Comparison of ENCODE assay signal across 10 cellular contexts in the genomic region with DNA sequence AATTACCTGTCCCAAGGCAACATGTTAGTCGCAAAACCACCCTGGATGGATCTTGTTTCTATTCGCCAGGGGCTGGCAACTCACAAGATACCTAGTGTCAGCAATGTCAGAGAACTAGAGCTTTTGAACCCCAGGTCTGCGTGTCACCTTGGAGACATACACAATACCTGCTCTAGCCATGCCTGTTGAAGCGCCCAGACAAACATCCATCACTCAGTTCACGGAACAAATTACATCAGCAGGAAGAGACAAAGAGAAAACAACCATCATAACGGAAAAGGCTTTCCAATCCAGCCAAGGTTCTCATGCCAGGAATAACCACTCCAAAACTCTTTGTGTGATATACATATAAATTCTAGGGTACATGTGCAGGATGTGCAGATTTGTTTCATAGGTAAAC. TPM values are rescaled to one million over a fixed set of nuclear protein-coding genes. Genes with fewer than 3 reads are reported as not detected.
DNase-seq lines count a peak whose midpoint lies in the region; ATAC-seq, FAIRE-seq and TF ChIP-seq lines count a peak whose summit lies in the region.
"Had no signal": no experiment of that assay in that cellular context is flagged by ENCODE, and none has a peak within 500 bp of the region (broad histone marks: within the 10 kb centered on the region; RNA-seq: fewer than 3 reads in every experiment).

No MANE protein-coding gene starts in this region.

- WGBS in pancreas, 2 donors: 65 to 72% methylated on average over 6 of the region's 6 CpGs

- intact Hi-C loops in activated T-helper 2 cell treated with anti-CD3 and anti-CD28 coated beads, Interferon-gamma antibody, Interleukin-2, Interleukin-4, amounts not matched to agents 10 μg/mL and 5 μg/mL and 100 μg/mL, durations not matched to agents 14 hours and 24 hours and 36 hours (cut with micrococcal nuclease): loop anchor here (2.0 to 10.0 kb wide), 3 partner anchors 43 to 921 kb away; a partner anchor contains a TSS
- intact Hi-C loops in pancreas (cut with DNase I): no loop called here

- H3K36me3 Mint-ChIP-seq in activated T-cell treated with anti-CD3 and anti-CD28 coated beads, Interleukin-2, amount 50 U/mL, for 4 hours (ENCODE audit: insufficient read depth): peaks cover 12% of the 10 kb centered on the region
- H3K36me3 Mint-ChIP-seq in activated T-helper 2 cell treated with anti-CD3 and anti-CD28 coated beads, Interferon-gamma antibody, Interleukin-2, Interleukin-4, amounts not matched to agents 10 μg/mL and 5 μg/mL and 100 μg/mL, durations not matched to agents 14 hours and 24 hours and 36 hours (ENCODE audit: low read depth): peaks cover 47% of the 10 kb centered on the region
- H3K36me3 Mint-ChIP-seq in immature natural killer cell: no peaks in the 10 kb centered on the region

- peaks cover 5% of the 10 kb centered on the region for H3K36me3 ChIP-seq in thoracic aorta
- H3K36me3 ChIP-seq in pancreas: no peaks in the 10 kb centered on the region

- TF ChIP-seq CTCF in thoracic aorta (IDR thresholded peaks at IDR 0.05) (no peak), pancreas (IDR thresholded peaks at IDR 0.05) (no peak)

- no peaks in the 10 kb centered on the region for H3K27me3 ChIP-seq in thoracic aorta (replicated peaks; ENCODE audit: insufficient read depth)
- no peaks in the 10 kb centered on the region for H3K27me3 ChIP-seq in pancreas

- H3K4me3 Mint-ChIP-seq in activated T-cell treated with anti-CD3 and anti-CD28 coated beads, Interleukin-2, amount 50 U/mL, for 4 hours: peak overlapping the region; percentile 22
- peak overlapping the region; percentile 87 for H3K4me3 Mint-ChIP-seq in activated T-helper 2 cell treated with anti-CD3 and anti-CD28 coated beads, Interferon-gamma antibody, Interleukin-2, Interleukin-4, amounts not matched to agents 10 μg/mL and 5 μg/mL and 100 μg/mL, durations not matched to agents 14 hours and 24 hours and 36 hours (ENCODE audit: low read depth)
- H3K4me3 Mint-ChIP-seq in immature natural killer cell: peak overlapping the region in 4 of 5 donors; percentile 8 to 93 (median 49)

- H3K4me1 ChIP-seq in thoracic aorta (ENCODE audit: control insufficient read depth in 1 of 2, low read depth in 2 of 2) (peaks cover 14 to 49% of the 10 kb centered on the region in 2 donors), pancreas (peaks cover 0 to 3% (median 0%) of the 10 kb centered on the region in 3 donors)

- no peak for DNase-seq in activated T-cell treated with anti-CD3 and anti-CD28 coated beads, Interleukin-2, amount 50 U/mL, for 4 hours
- DNase-seq in activated T-cell treated with anti-CD3 and anti-CD28 coated beads for 4 hours (no peak), immature natural killer cell (no peak), thoracic aorta (ENCODE audit: low spot score) (no peak), iPS-NIHi7 (ENCODE audit: extremely low spot score) (no peak), pancreas (no peak)
- no peak for DNase-seq in activated T-helper 2 cell treated with anti-CD3 and anti-CD28 coated beads, Interferon-gamma antibody, Interleukin-2, Interleukin-4, amounts not matched to agents 10 μg/mL and 5 μg/mL and 100 μg/mL, durations not matched to agents 14 hours and 24 hours and 36 hours (ENCODE audit: low spot score)
- DNase-seq: effector memory CD4-positive, alpha-beta T cell had no signal

- H3K9me3 ChIP-seq in thoracic aorta (no peaks in the 10 kb centered on the region), pancreas (no peaks in the 10 kb centered on the region)

- no peak for ATAC-seq in activated T-cell treated with anti-CD3 and anti-CD28 coated beads, Interleukin-2, amount 50 U/mL, for 4 hours
- ATAC-seq in thoracic aorta (ENCODE audit: insufficient number of reproducible peaks, low FRiP score, low read depth): no peak
- no peak for ATAC-seq in HG03460 (IDR thresholded peaks at IDR 0.05; ENCODE audit: unreplicated experiment)
- no peak for ATAC-seq in pancreas

- peaks cover 47% of the 10 kb centered on the region for H3K4me1 Mint-ChIP-seq in activated T-cell treated with anti-CD3 and anti-CD28 coated beads, Interleukin-2, amount 50 U/mL, for 4 hours (ENCODE audit: low read depth)
- H3K4me1 Mint-ChIP-seq in activated T-helper 2 cell treated with anti-CD3 and anti-CD28 coated beads, Interferon-gamma antibody, Interleukin-2, Interleukin-4, amounts not matched to agents 10 μg/mL and 5 μg/mL and 100 μg/mL, durations not matched to agents 14 hours and 24 hours and 36 hours (ENCODE audit: low read depth): peaks cover 42% of the 10 kb centered on the region
- peaks cover 25 to 35% of the 10 kb centered on the region in 2 donors for H3K4me1 Mint-ChIP-seq in immature natural killer cell

- no peaks in the 10 kb centered on the region for H3K9me3 Mint-ChIP-seq in activated T-cell treated with anti-CD3 and anti-CD28 coated beads, Interleukin-2, amount 50 U/mL, for 4 hours
- no peaks in the 10 kb centered on the region for H3K9me3 Mint-ChIP-seq in activated T-helper 2 cell treated with anti-CD3 and anti-CD28 coated beads, Interferon-gamma antibody, Interleukin-2, Interleukin-4, amounts not matched to agents 10 μg/mL and 5 μg/mL and 100 μg/mL, durations not matched to agents 14 hours and 24 hours and 36 hours
- H3K9me3 Mint-ChIP-seq in immature natural killer cell: no peaks in the 10 kb centered on the region

- H3K27ac Mint-ChIP-seq in activated T-helper 2 cell treated with anti-CD3 and anti-CD28 coated beads, Interferon-gamma antibody, Interleukin-2, Interleukin-4, amounts not matched to agents 10 μg/mL and 5 μg/mL and 100 μg/mL, durations not matched to agents 14 hours and 24 hours and 36 hours: no peak overlapping the region
- no peak overlapping the region for H3K27ac Mint-ChIP-seq in immature natural killer cell

- no peak for FAIRE-seq in pancreas (lab: Jason Lieb, UNC)
- FAIRE-seq: H1 had no signal

- H3K4me3 ChIP-seq in thoracic aorta: peak overlapping the region; percentile 98
- H3K4me3 ChIP-seq in pancreas: peak overlapping the region in 2 of 4 donors; percentile 52 to 62

- H3K27me3 Mint-ChIP-seq in activated T-cell treated with anti-CD3 and anti-CD28 coated beads, Interleukin-2, amount 50 U/mL, for 4 hours (ENCODE audit: low read depth): no peaks in the 10 kb centered on the region
- peaks cover 12% of the 10 kb centered on the region for H3K27me3 Mint-ChIP-seq in activated T-helper 2 cell treated with anti-CD3 and anti-CD28 coated beads, Interferon-gamma antibody, Interleukin-2, Interleukin-4, amounts not matched to agents 10 μg/mL and 5 μg/mL and 100 μg/mL, durations not matched to agents 14 hours and 24 hours and 36 hours (ENCODE audit: low read depth)
- H3K27me3 Mint-ChIP-seq in immature natural killer cell (ENCODE audit: low read depth in 3 of 3): peaks cover 2 to 12% (median 3%) of the 10 kb centered on the region in 3 donors

- H3K27ac ChIP-seq in thoracic aorta: peak overlapping the region in 1 of 2 donors; percentile 95
- H3K27ac ChIP-seq in pancreas: peak overlapping the region in 2 of 4 donors; percentile 7 to 20

RNA-seq across cellular contexts. Expression of a gene that starts 2.2 kb away (rescaled TPM):
- total RNA-seq in activated T-cell treated with anti-CD3 and anti-CD28 coated beads, Interleukin-2, amount 50 U/mL, for 4 hours: 10 to 100 TPM; 27.8 to 44.8 (median 30.0) TPM
- total RNA-seq in activated T-helper 2 cell treated with anti-CD3 and anti-CD28 coated beads, Interferon-gamma antibody, Interleukin-2, Interleukin-4, amounts not matched to agents 10 μg/mL and 5 μg/mL and 100 μg/mL, durations not matched to agents 14 hours and 24 hours and 36 hours: 165 and 173 TPM in 2 replicates
- 10 to 100 TPM; 46.9 to 70.7 (median 54.9) TPM for polyA plus RNA-seq in immature natural killer cell
- 100 to 1,000 TPM; 368 to 529 TPM for total RNA-seq in thoracic aorta
- total RNA-seq in pancreas: 100 to 1,000 TPM; 129 to 495 (median 176) TPM
- 100 to 1,000 TPM in 1 of 2 donors, 10 to 100 TPM in 1; 44.4 to 179 TPM for polyA plus RNA-seq in pancreas

RNA-seq across cellular contexts. Expression of a gene that starts 33.4 kb away (rescaled TPM):
- not detected for total RNA-seq in activated T-cell treated with anti-CD3 and anti-CD28 coated beads, Interleukin-2, amount 50 U/mL, for 4 hours
- not detected in 2 replicates for total RNA-seq in activated T-helper 2 cell treated with anti-CD3 and anti-CD28 coated beads, Interferon-gamma antibody, Interleukin-2, Interleukin-4, amounts not matched to agents 10 μg/mL and 5 μg/mL and 100 μg/mL, durations not matched to agents 14 hours and 24 hours and 36 hours
- polyA plus RNA-seq in immature natural killer cell (not detected), pancreas (under 1 TPM in 1 of 2 donors, not detected in 1; 0.31 TPM)
- total RNA-seq in thoracic aorta (not detected), pancreas (under 1 TPM in 2 of 6 donors, not detected in 4; 0.26 to 0.28 TPM)
- total RNA-seq: H1 had no signal
- polyA plus RNA-seq: H1 had no signal

RNA-seq across cellular contexts. Expression of a gene that starts 40.3 kb away (rescaled TPM):
- total RNA-seq in activated T-cell treated with anti-CD3 and anti-CD28 coated beads, Interleukin-2, amount 50 U/mL, for 4 hours: 10 to 100 TPM; 14.4 to 16.2 (median 14.8) TPM
- total RNA-seq in activated T-helper 2 cell treated with anti-CD3 and anti-CD28 coated beads, Interferon-gamma antibody, Interleukin-2, Interleukin-4, amounts not matched to agents 10 μg/mL and 5 μg/mL and 100 μg/mL, durations not matched to agents 14 hours and 24 hours and 36 hours: 13.9 TPM in 2 replicates
- polyA plus RNA-seq in immature natural killer cell: 10 to 100 TPM; 33.5 to 46.9 (median 36.9) TPM
- total RNA-seq in thoracic aorta: 10 to 100 TPM; 35.1 to 73.8 TPM
- 10 to 100 TPM; 12.2 to 24.7 (median 16.4) TPM for total RNA-seq in pancreas
- polyA plus RNA-seq in pancreas: 10 to 100 TPM; 13.3 to 26.6 TPM

Comparison
In these comparisons a context has a peak if more than half of its experiments do, and no peak if none do; other contexts are left out.
1. H3K4me3 Mint-ChIP-seq: peak in every context shown above with its lines; median percentile 87 in activated T-helper 2 cell treated with anti-CD3 and anti-CD28 coated beads, Interferon-gamma antibody, Interleukin-2, Interleukin-4, amounts not matched to agents 10 μg/mL and 5 μg/mL and 100 μg/mL, durations not matched to agents 14 hours and 24 hours and 36 hours; 49 in immature natural killer cell; 22 in activated T-cell treated with anti-CD3 and anti-CD28 coated beads, Interleukin-2, amount 50 U/mL, for 4 hours.